15 cellular contexts compared by ENCODE assay signal in genomic region chr7:367351-367841, GRCh38.
"Had no signal": no experiment of that assay in that cellular context is flagged by ENCODE, and none has a peak within 500 bp of the region (broad histone marks: within the 10 kb centered on the region; RNA-seq: fewer than 3 reads in every experiment).

No MANE protein-coding gene starts in this region.

- H3K27me3 Mint-ChIP-seq: activated naive CD8-positive, alpha-beta T cell treated with anti-CD3 and anti-CD28 coated beads, Interleukin-2, amount 50 U/mL, for 24 hours had no signal

- H3K27ac ChIP-seq: cardiac muscle cell, gastroesophageal sphincter, tibial nerve had no signal

- H3K9me3 ChIP-seq: gastroesophageal sphincter, tibial nerve had no signal

- H3K36me3 ChIP-seq: cardiac muscle cell, gastroesophageal sphincter, tibial nerve had no signal

- FAIRE-seq: astrocyte had no signal

- H3K27ac Mint-ChIP-seq: activated CD4-positive, alpha-beta memory T cell treated with anti-CD3 and anti-CD28 coated beads, Interleukin-2, amount 10 ng/mL, durations not matched to agents 7 days and 5 days; activated naive CD8-positive, alpha-beta T cell treated with anti-CD3 and anti-CD28 coated beads, Interleukin-2, amount 50 U/mL, for 24 hours; stimulated activated naive B cell treated with anti-CD40 and anti-IgM and Interleukin-4, amounts not matched to agents 10 μg/mL and 1 μg/mL and 100 μg/mL, for 72 hours had no signal

- H3K4me3 ChIP-seq: cardiac muscle cell, gastroesophageal sphincter, lung, tibial nerve had no signal

- H3K27me3 ChIP-seq: tibial nerve had no signal

- H3K4me3 Mint-ChIP-seq: activated CD4-positive, alpha-beta memory T cell treated with anti-CD3 and anti-CD28 coated beads, Interleukin-2, amount 10 ng/mL, durations not matched to agents 7 days and 5 days; activated naive CD8-positive, alpha-beta T cell treated with anti-CD3 and anti-CD28 coated beads, Interleukin-2, amount 50 U/mL, for 24 hours; natural killer cell treated with Interleukin-12 subunit alpha and Interleukin-12 subunit beta and Interleukin-15 and Interleukin-18, amount 100 ng/mL, for 72 hours; stimulated activated naive B cell treated with anti-CD40 and anti-IgM and Interleukin-4, amounts not matched to agents 10 μg/mL and 1 μg/mL and 100 μg/mL, for 72 hours had no signal

- ATAC-seq: activated naive CD8-positive, alpha-beta T cell treated with anti-CD3 and anti-CD28 coated beads, Interleukin-2, amount 50 U/mL, for 24 hours; gastroesophageal sphincter; natural killer cell treated with Interleukin-12 subunit alpha and Interleukin-12 subunit beta and Interleukin-15 and Interleukin-18, amount 100 ng/mL, for 72 hours; stimulated activated naive B cell treated with anti-CD40 and anti-IgM and Interleukin-4, amounts not matched to agents 10 μg/mL and 1 μg/mL and 100 μg/mL, for 72 hours had no signal

- DNase-seq: activated CD4-positive, alpha-beta memory T cell treated with anti-CD3 and anti-CD28 coated beads, Interleukin-2, amount 10 ng/mL, durations not matched to agents 7 days and 5 days; activated CD4-positive, alpha-beta T cell treated with anti-CD3 and anti-CD28 coated beads for 1 hour; activated CD8-positive, alpha-beta memory T cell treated with anti-CD3 and anti-CD28 coated beads, Interleukin-2, amount 50 U/mL, for 48 hours; activated naive CD4-positive, alpha-beta T cell; activated naive CD8-positive, alpha-beta T cell treated with anti-CD3 and anti-CD28 coated beads, Interleukin-2, amount 50 U/mL, for 24 hours; cortex of kidney; effector CD8-positive, alpha-beta T cell; stimulated activated naive B cell treated with anti-CD40 and anti-IgM and Interleukin-4, amounts not matched to agents 10 μg/mL and 1 μg/mL and 100 μg/mL, for 72 hours; T-helper 9 cell had no signal

- H3K9me3 Mint-ChIP-seq: activated CD4-positive, alpha-beta memory T cell treated with anti-CD3 and anti-CD28 coated beads, Interleukin-2, amount 10 ng/mL, durations not matched to agents 7 days and 5 days; activated naive CD8-positive, alpha-beta T cell treated with anti-CD3 and anti-CD28 coated beads, Interleukin-2, amount 50 U/mL, for 24 hours had no signal
